ENCODE assay signal across 1 cellular context in genomic region chr13:75478659-75479058, GRCh38.
TF ChIP-seq lines count a peak whose summit lies in the region.

No MANE protein-coding gene starts in this region.

TF ChIP-seq in HepG2, 621 proteins besides CTCF, POLR2A, EP300 and RAD21 (continues in another document):
- TF ChIP-seq HOXD1 (CRISPR knock-in tag; IDR thresholded peaks at IDR 0.05) (no peak), ZC3H13 (CRISPR knock-in tag; IDR thresholded peaks at IDR 0.05) (no peak), ZBTB20 (CRISPR knock-in tag; IDR thresholded peaks at IDR 0.05; ENCODE audit: borderline replicate concordance, low read depth) (no peak), PAWR (CRISPR knock-in tag; IDR thresholded peaks at IDR 0.05; ENCODE audit: borderline replicate concordance) (no peak), DPF2 (CRISPR knock-in tag; IDR thresholded peaks at IDR 0.05; ENCODE audit: borderline replicate concordance, low read depth) (0 out of 2 replicates have a peak, but pooled peaks have one; percentile 56), ZNF619 (CRISPR knock-in tag; IDR thresholded peaks at IDR 0.05) (no peak), HDAC1 (CRISPR knock-in tag; IDR thresholded peaks at IDR 0.05) (peak; percentile 64; the same call in 1 of the 2 replicates), RXRB (CRISPR knock-in tag; IDR thresholded peaks at IDR 0.05; ENCODE audit: borderline replicate concordance) (peak; percentile 75), MTF1 (CRISPR knock-in tag; IDR thresholded peaks at IDR 0.05) (no peak), YEATS2 (CRISPR knock-in tag; IDR thresholded peaks at IDR 0.05; ENCODE audit: borderline replicate concordance) (no peak), NR2F6 (IDR thresholded peaks at IDR 0.05) (peak; percentile 64), NR2F6 (CRISPR knock-in tag; IDR thresholded peaks at IDR 0.05) (no peak), SAP130 (CRISPR knock-in tag; IDR thresholded peaks at IDR 0.05; ENCODE audit: low read depth) (peak; percentile 88), RCOR2 (CRISPR knock-in tag; IDR thresholded peaks at IDR 0.05) (0 out of 2 replicates have a peak, but pooled peaks have one; percentile 54), TCF7L2 (IDR thresholded peaks at IDR 0.05; ENCODE audit: low read depth, low read length) (peak; percentile 85), ZKSCAN1 (IDR thresholded peaks at IDR 0.05; ENCODE audit: low read length) (no peak), SOX5 (CRISPR knock-in tag; IDR thresholded peaks at IDR 0.05; ENCODE audit: borderline replicate concordance) (peak; percentile 81; the same call in 1 of the 2 replicates), ZNF709 (CRISPR knock-in tag; IDR thresholded peaks at IDR 0.05) (no peak), ZBTB21 (CRISPR knock-in tag; IDR thresholded peaks at IDR 0.05) (no peak), TAF1 (CRISPR knock-in tag; IDR thresholded peaks at IDR 0.05) (no peak), ZBED4 (CRISPR knock-in tag; IDR thresholded peaks at IDR 0.05; ENCODE audit: borderline replicate concordance) (peak; percentile 21; the same call in 1 of the 2 replicates), ZNF614 (CRISPR knock-in tag; IDR thresholded peaks at IDR 0.05; ENCODE audit: borderline replicate concordance) (no peak), ZNF367 (CRISPR knock-in tag; IDR thresholded peaks at IDR 0.05; ENCODE audit: borderline replicate concordance) (no peak), NFIC (IDR thresholded peaks at IDR 0.05; ENCODE audit: low read length) (peak; percentile 74; the same call in 1 of the 2 replicates), PPARG (CRISPR knock-in tag; conservative IDR thresholded peaks at IDR 0.05) (0 out of 2 replicates have a peak, but pooled peaks have one; percentile 31), PAF1 (CRISPR knock-in tag; IDR thresholded peaks at IDR 0.05) (no peak), MED1 (CRISPR knock-in tag; IDR thresholded peaks at IDR 0.05) (peak; percentile 49; the same call in 1 of the 2 replicates), GFI1 (CRISPR knock-in tag; IDR thresholded peaks at IDR 0.05; ENCODE audit: borderline replicate concordance) (peak; percentile 37; the same call in 1 of the 2 replicates), PHF21A (CRISPR knock-in tag; IDR thresholded peaks at IDR 0.05) (0 out of 2 replicates have a peak, but pooled peaks have one; percentile 29), ZBTB7B (CRISPR knock-in tag; IDR thresholded peaks at IDR 0.05) (0 out of 2 replicates have a peak, but pooled peaks have one; percentile 28), GMEB1 (CRISPR knock-in tag; IDR thresholded peaks at IDR 0.05; ENCODE audit: borderline replicate concordance) (no peak), ARNT (IDR thresholded peaks at IDR 0.05) (no peak), KLF16 (CRISPR knock-in tag; IDR thresholded peaks at IDR 0.05) (0 out of 4 replicates have a peak, but pooled peaks of 1 of the 2 experiments have one; percentile 53), BATF2 (CRISPR knock-in tag; IDR thresholded peaks at IDR 0.05) (no peak), SSRP1 (CRISPR knock-in tag; IDR thresholded peaks at IDR 0.05) (no peak), FOXM1 (CRISPR knock-in tag; IDR thresholded peaks at IDR 0.05) (no peak), ZNF205 (CRISPR knock-in tag; IDR thresholded peaks at IDR 0.05) (no peak), ZNF740 (CRISPR knock-in tag; IDR thresholded peaks at IDR 0.05) (no peak), ZNF503 (CRISPR knock-in tag; IDR thresholded peaks at IDR 0.05) (peak; percentile 36; the same call in 1 of the 2 replicates), NR2C2 (CRISPR knock-in tag; IDR thresholded peaks at IDR 0.05; ENCODE audit: borderline replicate concordance) (no peak), HMG20A (CRISPR knock-in tag; IDR thresholded peaks at IDR 0.05; ENCODE audit: borderline replicate concordance) (peak; percentile 62; the same call in 1 of the 2 replicates), KMT2A (CRISPR knock-in tag; IDR thresholded peaks at IDR 0.05) (0 out of 2 replicates have a peak, but pooled peaks have one; percentile 47), ZNF180 (CRISPR knock-in tag; IDR thresholded peaks at IDR 0.05; ENCODE audit: borderline replicate concordance, low read depth) (no peak), ZBTB14 (CRISPR knock-in tag; IDR thresholded peaks at IDR 0.05) (no peak), GABPB1 (CRISPR knock-in tag; IDR thresholded peaks at IDR 0.05) (no peak), ZBTB38 (CRISPR knock-in tag; IDR thresholded peaks at IDR 0.05) (no peak), POGK (CRISPR knock-in tag; conservative IDR thresholded peaks at IDR 0.05) (no peak), LCORL (IDR thresholded peaks at IDR 0.05) (no peak), LCORL (CRISPR knock-in tag; IDR thresholded peaks at IDR 0.05) (0 out of 2 replicates have a peak, but pooled peaks have one; percentile 24), ERF (CRISPR knock-in tag; IDR thresholded peaks at IDR 0.05) (no peak), TBX3 (IDR thresholded peaks at IDR 0.05; ENCODE audit: borderline replicate concordance) (peak; percentile 69; the same call in 1 of the 2 replicates), CENPT (CRISPR knock-in tag; IDR thresholded peaks at IDR 0.05; ENCODE audit: low read depth) (no peak), NCOA2 (CRISPR knock-in tag; IDR thresholded peaks at IDR 0.05) (peak; percentile 74), ZFP37 (CRISPR knock-in tag; IDR thresholded peaks at IDR 0.05; ENCODE audit: borderline replicate concordance) (no peak), ATF7-NPFF (CRISPR knock-in tag; IDR thresholded peaks at IDR 0.05; ENCODE audit: low read depth) (no peak)
- TF ChIP-seq, protein P1, sequence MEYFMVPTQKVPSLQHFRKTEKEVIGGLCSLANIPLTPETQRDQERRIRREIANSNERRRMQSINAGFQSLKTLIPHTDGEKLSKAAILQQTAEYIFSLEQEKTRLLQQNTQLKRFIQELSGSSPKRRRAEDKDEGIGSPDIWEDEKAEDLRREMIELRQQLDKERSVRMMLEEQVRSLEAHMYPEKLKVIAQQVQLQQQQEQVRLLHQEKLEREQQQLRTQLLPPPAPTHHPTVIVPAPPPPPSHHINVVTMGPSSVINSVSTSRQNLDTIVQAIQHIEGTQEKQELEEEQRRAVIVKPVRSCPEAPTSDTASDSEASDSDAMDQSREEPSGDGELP (IDR thresholded peaks at IDR 0.05; ENCODE audit: borderline replicate concordance, low read depth): no peak
- TF ChIP-seq, protein P2, sequence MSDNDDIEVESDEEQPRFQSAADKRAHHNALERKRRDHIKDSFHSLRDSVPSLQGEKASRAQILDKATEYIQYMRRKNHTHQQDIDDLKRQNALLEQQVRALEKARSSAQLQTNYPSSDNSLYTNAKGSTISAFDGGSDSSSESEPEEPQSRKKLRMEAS (IDR thresholded peaks at IDR 0.05): peak; percentile 23; the same call in 1 of the 2 replicates
